Comparison of ENCODE assay signal across 1 cellular context in the genomic region with DNA sequence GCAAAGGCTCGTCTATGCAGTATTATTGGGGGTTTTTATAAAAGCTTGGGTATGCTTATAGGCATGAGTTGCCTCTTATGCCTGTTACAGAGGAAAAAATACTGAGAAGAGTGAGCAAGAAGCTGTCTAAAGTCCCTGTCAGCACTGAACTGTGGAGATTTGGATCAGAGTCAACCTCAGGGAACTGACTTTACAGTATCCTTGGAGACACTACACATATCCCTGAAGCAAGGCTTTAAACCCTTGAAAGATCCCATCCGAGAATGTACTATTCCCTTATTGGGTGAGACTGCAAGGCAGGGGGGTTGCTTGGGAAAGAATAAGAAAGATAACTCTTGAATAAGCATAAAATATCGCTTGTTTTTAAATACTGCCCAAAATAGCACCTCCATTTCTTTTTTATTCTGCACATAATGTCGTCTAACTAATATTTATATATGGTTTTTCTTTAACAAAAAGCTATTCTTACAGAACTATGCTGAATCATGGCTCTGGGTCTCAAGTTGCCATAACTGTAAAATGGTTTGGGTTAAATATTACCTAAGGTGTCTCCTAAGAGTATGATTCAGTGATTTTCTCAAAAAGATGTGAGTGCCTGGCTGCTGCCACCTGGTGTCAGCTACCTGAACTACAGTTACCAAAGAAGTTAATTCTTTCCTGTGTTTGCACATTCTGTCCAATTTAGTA.
TF ChIP-seq lines count a peak whose summit lies in the region.

No MANE protein-coding gene starts in this region.

TF ChIP-seq in HepG2, 621 proteins besides CTCF, POLR2A, EP300 and RAD21 (continued from another document and continues in another):
- TF ChIP-seq, protein P1, sequence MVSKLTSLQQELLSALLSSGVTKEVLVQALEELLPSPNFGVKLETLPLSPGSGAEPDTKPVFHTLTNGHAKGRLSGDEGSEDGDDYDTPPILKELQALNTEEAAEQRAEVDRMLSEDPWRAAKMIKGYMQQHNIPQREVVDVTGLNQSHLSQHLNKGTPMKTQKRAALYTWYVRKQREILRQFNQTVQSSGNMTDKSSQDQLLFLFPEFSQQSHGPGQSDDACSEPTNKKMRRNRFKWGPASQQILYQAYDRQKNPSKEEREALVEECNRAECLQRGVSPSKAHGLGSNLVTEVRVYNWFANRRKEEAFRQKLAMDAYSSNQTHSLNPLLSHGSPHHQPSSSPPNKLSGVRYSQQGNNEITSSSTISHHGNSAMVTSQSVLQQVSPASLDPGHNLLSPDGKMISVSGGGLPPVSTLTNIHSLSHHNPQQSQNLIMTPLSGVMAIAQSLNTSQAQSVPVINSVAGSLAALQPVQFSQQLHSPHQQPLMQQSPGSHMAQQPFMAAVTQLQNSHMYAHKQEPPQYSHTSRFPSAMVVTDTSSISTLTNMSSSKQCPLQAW (CRISPR knock-in tag; IDR thresholded peaks at IDR 0.05) = peak; percentile 55; the same call in 1 of the 2 replicates
- TF ChIP-seq FOSL2 (CRISPR knock-in tag; IDR thresholded peaks at IDR 0.05) (peak; percentile 54; the same call in 1 of the 2 replicates), BCL6 (CRISPR knock-in tag; IDR thresholded peaks at IDR 0.05) (peak; percentile 51), GATAD2A (CRISPR knock-in tag; IDR thresholded peaks at IDR 0.05) (peak; percentile 50), NFE2L2 (IDR thresholded peaks at IDR 0.05; ENCODE audit: low read length) (peak; percentile 69; the same call in 1 of the 2 replicates), ZNF17 (CRISPR knock-in tag; IDR thresholded peaks at IDR 0.05) (no peak), TEAD2 (CRISPR knock-in tag; IDR thresholded peaks at IDR 0.05) (no peak), SAP130 (CRISPR knock-in tag; IDR thresholded peaks at IDR 0.05; ENCODE audit: low read depth) (peak; percentile 17; the same call in 1 of the 2 replicates), ZNF24 (IDR thresholded peaks at IDR 0.05) (0 out of 2 replicates have a peak, but pooled peaks have one; percentile 65), MIXL1 (CRISPR knock-in tag; IDR thresholded peaks at IDR 0.05) (0 out of 2 replicates have a peak, but pooled peaks have one; percentile 25), SMC3 (IDR thresholded peaks at IDR 0.05; ENCODE audit: low read length) (peak; percentile 79), ZNF572 (CRISPR knock-in tag; IDR thresholded peaks at IDR 0.05) (no peak), MIER3 (CRISPR knock-in tag; IDR thresholded peaks at IDR 0.05; ENCODE audit: borderline replicate concordance) (0 out of 2 replicates have a peak, but pooled peaks have one; percentile 20), PHF5A (CRISPR knock-in tag; IDR thresholded peaks at IDR 0.05; ENCODE audit: low read depth, unreplicated experiment) (peak; percentile 23), KAT7 (CRISPR knock-in tag; IDR thresholded peaks at IDR 0.05; ENCODE audit: borderline replicate concordance) (no peak), KLF16 (CRISPR knock-in tag; IDR thresholded peaks at IDR 0.05) (0 out of 4 replicates have a peak, but pooled peaks of 1 of the 2 experiments have one; percentile 24), ZSCAN22 (CRISPR knock-in tag; IDR thresholded peaks at IDR 0.05) (no peak), STAG1 (CRISPR knock-in tag; IDR thresholded peaks at IDR 0.05) (peak; percentile 56), GFI1 (CRISPR knock-in tag; IDR thresholded peaks at IDR 0.05; ENCODE audit: borderline replicate concordance) (peak; percentile 78), MAFF (IDR thresholded peaks at IDR 0.05; ENCODE audit: low read depth, low read length) (peak; percentile 46; the same call in 1 of the 2 replicates), TSC22D2 (CRISPR knock-in tag; IDR thresholded peaks at IDR 0.05; ENCODE audit: borderline replicate concordance) (no peak), KAT8 (CRISPR knock-in tag; IDR thresholded peaks at IDR 0.05) (peak; percentile 36; the same call in 1 of the 2 replicates), NR2F1 (CRISPR knock-in tag; IDR thresholded peaks at IDR 0.05) (no peak), SNAPC2 (CRISPR knock-in tag; IDR thresholded peaks at IDR 0.05) (peak; percentile 95; the same call in 1 of the 2 replicates), FOXJ3 (CRISPR knock-in tag; IDR thresholded peaks at IDR 0.05; ENCODE audit: borderline replicate concordance) (no peak)
- TF ChIP-seq, protein P2, sequence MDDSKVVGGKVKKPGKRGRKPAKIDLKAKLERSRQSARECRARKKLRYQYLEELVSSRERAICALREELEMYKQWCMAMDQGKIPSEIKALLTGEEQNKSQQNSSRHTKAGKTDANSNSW (CRISPR knock-in tag; IDR thresholded peaks at IDR 0.05; ENCODE audit: borderline replicate concordance) = no peak
- TF ChIP-seq, protein P3, sequence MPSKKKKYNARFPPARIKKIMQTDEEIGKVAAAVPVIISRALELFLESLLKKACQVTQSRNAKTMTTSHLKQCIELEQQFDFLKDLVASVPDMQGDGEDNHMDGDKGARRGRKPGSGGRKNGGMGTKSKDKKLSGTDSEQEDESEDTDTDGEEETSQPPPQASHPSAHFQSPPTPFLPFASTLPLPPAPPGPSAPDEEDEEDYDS (CRISPR knock-in tag; IDR thresholded peaks at IDR 0.05) = peak; percentile 45; the same call in 1 of the 2 replicates
- TF ChIP-seq, protein P4, sequence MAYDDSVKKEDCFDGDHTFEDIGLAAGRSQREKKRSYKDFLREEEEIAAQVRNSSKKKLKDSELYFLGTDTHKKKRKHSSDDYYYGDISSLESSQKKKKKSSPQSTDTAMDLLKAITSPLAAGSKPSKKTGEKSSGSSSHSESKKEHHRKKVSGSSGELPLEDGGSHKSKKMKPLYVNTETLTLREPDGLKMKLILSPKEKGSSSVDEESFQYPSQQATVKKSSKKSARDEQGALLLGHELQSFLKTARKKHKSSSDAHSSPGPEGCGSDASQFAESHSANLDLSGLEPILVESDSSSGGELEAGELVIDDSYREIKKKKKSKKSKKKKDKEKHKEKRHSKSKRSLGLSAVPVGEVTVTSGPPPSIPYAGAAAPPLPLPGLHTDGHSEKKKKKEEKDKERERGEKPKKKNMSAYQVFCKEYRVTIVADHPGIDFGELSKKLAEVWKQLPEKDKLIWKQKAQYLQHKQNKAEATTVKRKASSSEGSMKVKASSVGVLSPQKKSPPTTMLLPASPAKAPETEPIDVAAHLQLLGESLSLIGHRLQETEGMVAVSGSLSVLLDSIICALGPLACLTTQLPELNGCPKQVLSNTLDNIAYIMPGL (CRISPR knock-in tag; IDR thresholded peaks at IDR 0.05; ENCODE audit: borderline replicate concordance in 1 of 2, low read depth in 1 of 2) = peak in 1 of 2 experiments; percentile 38; a peak in 1 of 4 replicates
- TF ChIP-seq, protein P5, sequence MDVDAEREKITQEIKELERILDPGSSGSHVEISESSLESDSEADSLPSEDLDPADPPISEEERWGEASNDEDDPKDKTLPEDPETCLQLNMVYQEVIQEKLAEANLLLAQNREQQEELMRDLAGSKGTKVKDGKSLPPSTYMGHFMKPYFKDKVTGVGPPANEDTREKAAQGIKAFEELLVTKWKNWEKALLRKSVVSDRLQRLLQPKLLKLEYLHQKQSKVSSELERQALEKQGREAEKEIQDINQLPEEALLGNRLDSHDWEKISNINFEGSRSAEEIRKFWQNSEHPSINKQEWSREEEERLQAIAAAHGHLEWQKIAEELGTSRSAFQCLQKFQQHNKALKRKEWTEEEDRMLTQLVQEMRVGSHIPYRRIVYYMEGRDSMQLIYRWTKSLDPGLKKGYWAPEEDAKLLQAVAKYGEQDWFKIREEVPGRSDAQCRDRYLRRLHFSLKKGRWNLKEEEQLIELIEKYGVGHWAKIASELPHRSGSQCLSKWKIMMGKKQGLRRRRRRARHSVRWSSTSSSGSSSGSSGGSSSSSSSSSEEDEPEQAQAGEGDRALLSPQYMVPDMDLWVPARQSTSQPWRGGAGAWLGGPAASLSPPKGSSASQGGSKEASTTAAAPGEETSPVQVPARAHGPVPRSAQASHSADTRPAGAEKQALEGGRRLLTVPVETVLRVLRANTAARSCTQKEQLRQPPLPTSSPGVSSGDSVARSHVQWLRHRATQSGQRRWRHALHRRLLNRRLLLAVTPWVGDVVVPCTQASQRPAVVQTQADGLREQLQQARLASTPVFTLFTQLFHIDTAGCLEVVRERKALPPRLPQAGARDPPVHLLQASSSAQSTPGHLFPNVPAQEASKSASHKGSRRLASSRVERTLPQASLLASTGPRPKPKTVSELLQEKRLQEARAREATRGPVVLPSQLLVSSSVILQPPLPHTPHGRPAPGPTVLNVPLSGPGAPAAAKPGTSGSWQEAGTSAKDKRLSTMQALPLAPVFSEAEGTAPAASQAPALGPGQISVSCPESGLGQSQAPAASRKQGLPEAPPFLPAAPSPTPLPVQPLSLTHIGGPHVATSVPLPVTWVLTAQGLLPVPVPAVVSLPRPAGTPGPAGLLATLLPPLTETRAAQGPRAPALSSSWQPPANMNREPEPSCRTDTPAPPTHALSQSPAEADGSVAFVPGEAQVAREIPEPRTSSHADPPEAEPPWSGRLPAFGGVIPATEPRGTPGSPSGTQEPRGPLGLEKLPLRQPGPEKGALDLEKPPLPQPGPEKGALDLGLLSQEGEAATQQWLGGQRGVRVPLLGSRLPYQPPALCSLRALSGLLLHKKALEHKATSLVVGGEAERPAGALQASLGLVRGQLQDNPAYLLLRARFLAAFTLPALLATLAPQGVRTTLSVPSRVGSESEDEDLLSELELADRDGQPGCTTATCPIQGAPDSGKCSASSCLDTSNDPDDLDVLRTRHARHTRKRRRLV (CRISPR knock-in tag; IDR thresholded peaks at IDR 0.05) = peak; percentile 99
- TF ChIP-seq, protein P6, sequence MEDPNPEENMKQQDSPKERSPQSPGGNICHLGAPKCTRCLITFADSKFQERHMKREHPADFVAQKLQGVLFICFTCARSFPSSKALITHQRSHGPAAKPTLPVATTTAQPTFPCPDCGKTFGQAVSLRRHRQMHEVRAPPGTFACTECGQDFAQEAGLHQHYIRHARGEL (CRISPR knock-in tag; IDR thresholded peaks at IDR 0.05) = no peak
- TF ChIP-seq, protein P7, sequence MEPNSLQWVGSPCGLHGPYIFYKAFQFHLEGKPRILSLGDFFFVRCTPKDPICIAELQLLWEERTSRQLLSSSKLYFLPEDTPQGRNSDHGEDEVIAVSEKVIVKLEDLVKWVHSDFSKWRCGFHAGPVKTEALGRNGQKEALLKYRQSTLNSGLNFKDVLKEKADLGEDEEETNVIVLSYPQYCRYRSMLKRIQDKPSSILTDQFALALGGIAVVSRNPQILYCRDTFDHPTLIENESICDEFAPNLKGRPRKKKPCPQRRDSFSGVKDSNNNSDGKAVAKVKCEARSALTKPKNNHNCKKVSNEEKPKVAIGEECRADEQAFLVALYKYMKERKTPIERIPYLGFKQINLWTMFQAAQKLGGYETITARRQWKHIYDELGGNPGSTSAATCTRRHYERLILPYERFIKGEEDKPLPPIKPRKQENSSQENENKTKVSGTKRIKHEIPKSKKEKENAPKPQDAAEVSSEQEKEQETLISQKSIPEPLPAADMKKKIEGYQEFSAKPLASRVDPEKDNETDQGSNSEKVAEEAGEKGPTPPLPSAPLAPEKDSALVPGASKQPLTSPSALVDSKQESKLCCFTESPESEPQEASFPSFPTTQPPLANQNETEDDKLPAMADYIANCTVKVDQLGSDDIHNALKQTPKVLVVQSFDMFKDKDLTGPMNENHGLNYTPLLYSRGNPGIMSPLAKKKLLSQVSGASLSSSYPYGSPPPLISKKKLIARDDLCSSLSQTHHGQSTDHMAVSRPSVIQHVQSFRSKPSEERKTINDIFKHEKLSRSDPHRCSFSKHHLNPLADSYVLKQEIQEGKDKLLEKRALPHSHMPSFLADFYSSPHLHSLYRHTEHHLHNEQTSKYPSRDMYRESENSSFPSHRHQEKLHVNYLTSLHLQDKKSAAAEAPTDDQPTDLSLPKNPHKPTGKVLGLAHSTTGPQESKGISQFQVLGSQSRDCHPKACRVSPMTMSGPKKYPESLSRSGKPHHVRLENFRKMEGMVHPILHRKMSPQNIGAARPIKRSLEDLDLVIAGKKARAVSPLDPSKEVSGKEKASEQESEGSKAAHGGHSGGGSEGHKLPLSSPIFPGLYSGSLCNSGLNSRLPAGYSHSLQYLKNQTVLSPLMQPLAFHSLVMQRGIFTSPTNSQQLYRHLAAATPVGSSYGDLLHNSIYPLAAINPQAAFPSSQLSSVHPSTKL (CRISPR knock-in tag; IDR thresholded peaks at IDR 0.05) = peak; percentile 16; the same call in 1 of the 2 replicates
- TF ChIP-seq, protein P8, sequence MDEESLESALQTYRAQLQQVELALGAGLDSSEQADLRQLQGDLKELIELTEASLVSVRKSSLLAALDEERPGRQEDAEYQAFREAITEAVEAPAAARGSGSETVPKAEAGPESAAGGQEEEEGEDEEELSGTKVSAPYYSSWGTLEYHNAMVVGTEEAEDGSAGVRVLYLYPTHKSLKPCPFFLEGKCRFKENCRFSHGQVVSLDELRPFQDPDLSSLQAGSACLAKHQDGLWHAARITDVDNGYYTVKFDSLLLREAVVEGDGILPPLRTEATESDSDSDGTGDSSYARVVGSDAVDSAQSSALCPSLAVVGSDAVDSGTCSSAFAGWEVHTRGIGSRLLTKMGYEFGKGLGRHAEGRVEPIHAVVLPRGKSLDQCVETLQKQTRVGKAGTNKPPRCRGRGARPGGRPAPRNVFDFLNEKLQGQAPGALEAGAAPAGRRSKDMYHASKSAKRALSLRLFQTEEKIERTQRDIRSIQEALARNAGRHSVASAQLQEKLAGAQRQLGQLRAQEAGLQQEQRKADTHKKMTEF (CRISPR knock-in tag; IDR thresholded peaks at IDR 0.05) = peak; percentile 50; the same call in 1 of the 2 replicates
- TF ChIP-seq, protein P9, sequence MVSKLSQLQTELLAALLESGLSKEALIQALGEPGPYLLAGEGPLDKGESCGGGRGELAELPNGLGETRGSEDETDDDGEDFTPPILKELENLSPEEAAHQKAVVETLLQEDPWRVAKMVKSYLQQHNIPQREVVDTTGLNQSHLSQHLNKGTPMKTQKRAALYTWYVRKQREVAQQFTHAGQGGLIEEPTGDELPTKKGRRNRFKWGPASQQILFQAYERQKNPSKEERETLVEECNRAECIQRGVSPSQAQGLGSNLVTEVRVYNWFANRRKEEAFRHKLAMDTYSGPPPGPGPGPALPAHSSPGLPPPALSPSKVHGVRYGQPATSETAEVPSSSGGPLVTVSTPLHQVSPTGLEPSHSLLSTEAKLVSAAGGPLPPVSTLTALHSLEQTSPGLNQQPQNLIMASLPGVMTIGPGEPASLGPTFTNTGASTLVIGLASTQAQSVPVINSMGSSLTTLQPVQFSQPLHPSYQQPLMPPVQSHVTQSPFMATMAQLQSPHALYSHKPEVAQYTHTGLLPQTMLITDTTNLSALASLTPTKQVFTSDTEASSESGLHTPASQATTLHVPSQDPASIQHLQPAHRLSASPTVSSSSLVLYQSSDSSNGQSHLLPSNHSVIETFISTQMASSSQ (IDR thresholded peaks at IDR 0.05; ENCODE audit: low read depth) = peak; percentile 90
- TF ChIP-seq, protein P9 (CRISPR knock-in tag; IDR thresholded peaks at IDR 0.05; ENCODE audit: borderline replicate concordance) = peak; percentile 78; the same call in 1 of the 2 replicates
